In the genomic region with DNA sequence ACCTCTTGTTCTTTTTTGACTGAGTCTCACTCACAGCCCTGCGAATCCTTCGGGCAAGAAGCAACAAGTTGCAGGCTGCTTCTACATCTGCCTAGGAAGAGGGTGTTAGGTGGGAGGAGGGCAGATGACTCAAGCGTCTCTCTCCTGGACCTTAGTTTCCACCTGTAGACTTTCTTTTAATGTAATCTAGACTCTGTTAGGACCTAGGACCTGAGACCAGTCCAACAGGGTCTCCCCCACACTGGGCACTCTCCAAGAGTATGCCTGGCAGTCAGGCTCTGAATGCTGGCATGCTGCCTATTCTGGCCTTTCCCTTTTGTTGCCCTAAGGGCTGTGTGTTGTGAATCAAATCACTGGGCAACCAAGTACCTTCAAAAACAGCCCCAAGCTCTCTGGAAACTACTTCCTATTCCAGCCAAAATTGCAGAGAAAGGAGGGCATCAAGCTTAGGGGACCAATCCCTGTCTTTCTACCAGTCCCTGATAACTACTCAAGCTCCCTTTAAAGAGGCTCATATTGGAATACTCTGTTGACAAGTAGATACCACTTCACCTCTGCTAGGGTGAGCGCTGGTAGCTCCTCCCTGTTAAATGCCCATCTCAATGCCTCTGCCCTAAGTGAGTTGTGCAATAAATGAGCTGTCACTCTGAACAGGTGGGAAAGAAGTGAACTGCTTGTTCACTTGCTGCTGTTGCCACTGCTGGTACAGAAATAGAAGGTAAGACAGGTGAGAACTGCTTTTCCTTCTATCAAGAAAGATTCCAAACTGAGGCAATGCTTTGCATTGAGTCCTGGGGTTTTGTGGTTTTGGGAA, we compare ENCODE assay signal across 15 cellular contexts. TPM values are rescaled to one million over a fixed set of nuclear protein-coding genes. Genes with fewer than 3 reads are reported as not detected.
DNase-seq lines count a peak whose midpoint lies in the region; ATAC-seq and TF ChIP-seq lines count a peak whose summit lies in the region.
"Had no signal": no experiment of that assay in that cellular context is flagged by ENCODE, and none has a peak within 500 bp of the region (broad histone marks: within the 10 kb centered on the region; RNA-seq: fewer than 3 reads in every experiment).

A gene with protein sequence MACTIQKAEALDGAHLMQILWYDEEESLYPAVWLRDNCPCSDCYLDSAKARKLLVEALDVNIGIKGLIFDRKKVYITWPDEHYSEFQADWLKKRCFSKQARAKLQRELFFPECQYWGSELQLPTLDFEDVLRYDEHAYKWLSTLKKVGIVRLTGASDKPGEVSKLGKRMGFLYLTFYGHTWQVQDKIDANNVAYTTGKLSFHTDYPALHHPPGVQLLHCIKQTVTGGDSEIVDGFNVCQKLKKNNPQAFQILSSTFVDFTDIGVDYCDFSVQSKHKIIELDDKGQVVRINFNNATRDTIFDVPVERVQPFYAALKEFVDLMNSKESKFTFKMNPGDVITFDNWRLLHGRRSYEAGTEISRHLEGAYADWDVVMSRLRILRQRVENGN (plus strand): TSS at position 514 of the 814 bp plus-strand sequence. CDS start 14,616 bp downstream, outside the sequence.

- H3K4me1 Mint-ChIP-seq in GM23338, result peaks cover 12% of the 10 kb centered on the region; the same call in 2 of the 3 replicates
- H3K4me1 Mint-ChIP-seq: activated B cell treated with CpG ODN at 0.5 μM for 24 hours had no signal

- H4K20me1 ChIP-seq in GM23338 (replicated peaks; ENCODE audit: insufficient read depth), result no peaks in the 10 kb centered on the region
- H4K20me1 ChIP-seq in OCI-LY7 (ENCODE audit: insufficient read depth, low read length), result no peaks in the 10 kb centered on the region

- no peak within 1 kb of the TSS for H3K27ac ChIP-seq in GM23338 (ENCODE audit: low read depth)
- H3K27ac ChIP-seq in OCI-LY7 (ENCODE audit: low read depth, low read length, poor library complexity, severe bottlenecking), result peak within 1 kb of the TSS; percentile 25
- H3K27ac ChIP-seq: left ventricle myocardium inferior had no signal

- peak within 1 kb of the TSS; percentile 61; the same call in 1 of the 2 replicates for H2AFZ ChIP-seq in GM23338
- H2AFZ ChIP-seq in OCI-LY7 (ENCODE audit: low read length), result peak within 1 kb of the TSS; percentile 18

- TF ChIP-seq CTCF in GM23338 (conservative IDR thresholded peaks at IDR 0.05; ENCODE audit: low read depth in 2 of 2) (no peak), OCI-LY7 (conservative IDR thresholded peaks at IDR 0.05; ENCODE audit: low read length) (no peak)

- no peaks in the 10 kb centered on the region for H3K27me3 Mint-ChIP-seq in GM23338 (ENCODE audit: insufficient read depth, low read depth, poor library complexity)
- H3K27me3 Mint-ChIP-seq: activated B cell treated with CpG ODN at 0.5 μM for 24 hours had no signal

- H3K4me3 Mint-ChIP-seq in GM23338, result no peak within 1 kb of the TSS
- H3K4me3 Mint-ChIP-seq: activated B cell treated with CpG ODN at 0.5 μM for 24 hours had no signal

- H3K9me3 Mint-ChIP-seq in GM23338, result peaks cover 26% of the 10 kb centered on the region

- no peaks in the 10 kb centered on the region for H3F3A ChIP-seq in GM23338 (replicated peaks; ENCODE audit: low read depth)

- intact Hi-C loops in OCI-LY7 (cut with micrococcal nuclease; ENCODE audit: unreplicated experiment), result no loop called here
- intact Hi-C loops in head of caudate nucleus (cut with DNase I), result no loop called here
- intact Hi-C loops in sciatic nerve (cut with DNase I), result no loop called here

- no peak within 1 kb of the TSS for H3K4me3 ChIP-seq in GM23338
- peak within 1 kb of the TSS; percentile 5 for H3K4me3 ChIP-seq in OCI-LY7 (ENCODE audit: low read depth, low read length, poor library complexity, severe bottlenecking)
- H3K4me3 ChIP-seq: left ventricle myocardium inferior had no signal

- H3K4me1 ChIP-seq in GM23338 (ENCODE audit: insufficient read depth), result peaks cover 8% of the 10 kb centered on the region; the same call in 1 of the 2 replicates
- peaks cover 13% of the 10 kb centered on the region for H3K4me1 ChIP-seq in OCI-LY7 (ENCODE audit: insufficient read depth, low read length, poor library complexity, severe bottlenecking)
- H3K4me1 ChIP-seq: left ventricle myocardium inferior had no signal

- no TSS peak for BruUV-seq in OCI-LY7 (replicated peaks; lab: Mats Ljungman, UMichigan)

- H3K36me3 Mint-ChIP-seq in GM23338 (ENCODE audit: low read depth), result peaks cover 6% of the 10 kb centered on the region; the same call in 2 of the 3 replicates

- H3K4me2 ChIP-seq in GM23338, result no peak within 1 kb of the TSS; the same call in 1 of the 2 replicates
- H3K4me2 ChIP-seq in OCI-LY7 (ENCODE audit: low read length), result peak within 1 kb of the TSS; percentile 20

- H3K27ac Mint-ChIP-seq in GM23338, result no peak within 1 kb of the TSS; the same call in 1 of the 2 replicates
- H3K27ac Mint-ChIP-seq: activated B cell treated with CpG ODN at 0.5 μM for 24 hours had no signal

- CTCF ChIA-PET in OCI-LY7 (lab: Charles Lee; ENCODE audit: unreplicated experiment), result no interaction called here

- POLR2A ChIA-PET in OCI-LY7 (lab: Charles Lee), result interaction anchor here (1.0 to 2.1 kb wide), 3 partner anchors 12 to 55 kb away, joined by 3 to 6 read pairs (median 3); no protein-coding TSS in a partner anchor

- H3K79me2 ChIP-seq in GM23338 (replicated peaks; ENCODE audit: insufficient read depth) (no peaks in the 10 kb centered on the region), OCI-LY7 (ENCODE audit: insufficient read depth, low read depth, low read length) (no peaks in the 10 kb centered on the region)

- H3K9me2 ChIP-seq in GM23338 (ENCODE audit: insufficient read depth) (0 out of 2 replicates have a peak, but pooled peaks cover 5% of the 10 kb centered on the region), OCI-LY7 (ENCODE audit: insufficient read depth, low read length) (no peaks in the 10 kb centered on the region)

- no peaks in the 10 kb centered on the region for H3K27me3 ChIP-seq in GM23338 (ENCODE audit: insufficient read depth)

- peaks cover 19% of the 10 kb centered on the region; the same call in 1 of the 2 replicates for H3K9me3 ChIP-seq in OCI-LY7 (ENCODE audit: low read length)

- H3K36me3 ChIP-seq in GM23338 (ENCODE audit: insufficient read depth) (no peaks in the 10 kb centered on the region), OCI-LY7 (ENCODE audit: insufficient read depth, low read length) (no peaks in the 10 kb centered on the region)
- H3K36me3 ChIP-seq: left ventricle myocardium inferior had no signal

- peak; percentile 11 for DNase-seq in GM23338 (ENCODE audit: low spot score)
- DNase-seq in OCI-LY7 (ENCODE audit: low spot score), result peak; percentile 21
- peak in 38 of 42 donors; percentile 6 to 78 (median 43) for DNase-seq in head of caudate nucleus
- peak; percentile 62 for DNase-seq in sciatic nerve (ENCODE audit: low spot score)
- no peak for DNase-seq in SKM-1 (lab: John Stamatoyannopoulos, UW; ENCODE audit: unreplicated experiment)
- DNase-seq in NCI-H2029 treated with DMSO at 0.1 percent for 48 hours (lab: John Stamatoyannopoulos, UW), result no peak
- DNase-seq in NCI-H146 (lab: John Stamatoyannopoulos, UW), result no peak
- DNase-seq: activated B cell treated with CpG ODN at 0.5 μM for 24 hours; DND-41; left ventricle myocardium inferior; NCI-H526; stimulated activated naive CD8-positive, alpha-beta T cell treated with anti-CD3 and anti-CD28 coated beads, Interleukin-15, Interleukin-2, amounts not matched to agents 100 U/mL and 50 U/mL, for 24 hours had no signal

- ATAC-seq in GM23338 (peak; percentile 73), sciatic nerve (peak; percentile 78), GM21825 (IDR thresholded peaks at IDR 0.05; ENCODE audit: unreplicated experiment) (no peak)
- ATAC-seq: stimulated activated naive CD8-positive, alpha-beta T cell treated with anti-CD3 and anti-CD28 coated beads, Interleukin-15, Interleukin-2, amounts not matched to agents 100 U/mL and 50 U/mL, for 24 hours had no signal

TF ChIP-seq in GM23338, 12 proteins besides CTCF, POLR2A, EP300 and RAD21:
- TF ChIP-seq STAT1 (IDR thresholded peaks at IDR 0.05; ENCODE audit: unreplicated experiment), result no peak

RNA-seq across cellular contexts. Expression of the gene that starts here (rescaled TPM):
- not detected in 2 replicates for total RNA-seq in GM23338 (2014; rRNA removed; shearing (Covaris generic))
- 0.23 TPM in 1 of 2 replicates, not detected in the other for polyA plus RNA-seq in GM23338 (2016; fragmentation: Nextera tagmentation; extraction: Ambion mirVana)
- total RNA-seq in OCI-LY7 (2014; rRNA removed; shearing (Covaris generic)), result not detected in 2 replicates
- not detected in 2 replicates for total RNA-seq in OCI-LY7 (2022)
- total RNA-seq in sciatic nerve, result 0.45 TPM
- total RNA-seq: activated B cell treated with CpG ODN at 0.5 μM for 24 hours, endothelial cell of umbilical vein, HT1080, left ventricle myocardium inferior had no signal
- polyA plus RNA-seq: endothelial cell of umbilical vein had no signal

Comparison
In these comparisons a context has a peak if more than half of its experiments do, and no peak if none do; other contexts are left out.
1. Peak in DNase-seq and ATAC-seq in GM23338; RNA of the gene not detected or under 1 TPM.
2. Peak in DNase-seq, H3K4me3 ChIP-seq, H3K27ac ChIP-seq and H3K4me2 ChIP-seq in OCI-LY7; RNA of the gene not detected or under 1 TPM.
3. Peak in DNase-seq and ATAC-seq in sciatic nerve; RNA of the gene not detected or under 1 TPM.
4. DNase-seq: peak in head of caudate nucleus (38 of 42); none in SKM-1 (single experiment), NCI-H2029 treated with DMSO at 0.1 percent for 48 hours (single experiment) and NCI-H146 (single experiment).